15 cellular contexts compared by ENCODE assay signal in genomic region chr18:26134110-26134509, GRCh38. TPM values are rescaled to one million over a fixed set of nuclear protein-coding genes. Genes with fewer than 3 reads are reported as not detected.
DNase-seq lines count a peak whose midpoint lies in the region; ATAC-seq and TF ChIP-seq lines count a peak whose summit lies in the region.
"Had no signal": no experiment of that assay in that cellular context is flagged by ENCODE, and none has a peak within 500 bp of the region (broad histone marks: within the 10 kb centered on the region; RNA-seq: fewer than 3 reads in every experiment).

No MANE protein-coding gene starts in this region.

- H3K9me3 Mint-ChIP-seq in activated naive CD4-positive, alpha-beta T cell treated with anti-CD3 and anti-CD28 coated beads for 36 hours: no peaks in the 10 kb centered on the region
- H3K9me3 Mint-ChIP-seq in IgD-negative memory B cell: no peaks in the 10 kb centered on the region
- H3K9me3 Mint-ChIP-seq in stimulated activated naive B cell treated with anti-CD40 and anti-IgM and Interleukin-4, amounts not matched to agents 10 μg/mL and 1 μg/mL and 100 μg/mL, for 72 hours: no peaks in the 10 kb centered on the region

- no peaks in the 10 kb centered on the region for H3K27me3 Mint-ChIP-seq in activated naive CD4-positive, alpha-beta T cell treated with anti-CD3 and anti-CD28 coated beads for 36 hours (ENCODE audit: low read depth)
- no peaks in the 10 kb centered on the region for H3K27me3 Mint-ChIP-seq in IgD-negative memory B cell
- no peaks in the 10 kb centered on the region for H3K27me3 Mint-ChIP-seq in stimulated activated naive B cell treated with anti-CD40 and anti-IgM and Interleukin-4, amounts not matched to agents 10 μg/mL and 1 μg/mL and 100 μg/mL, for 72 hours

- peak overlapping the region; percentile 70 for H3K4me3 Mint-ChIP-seq in activated naive CD4-positive, alpha-beta T cell treated with anti-CD3 and anti-CD28 coated beads for 36 hours
- peak overlapping the region; percentile 81 to 93 (median 87) for H3K4me3 Mint-ChIP-seq in IgD-negative memory B cell
- H3K4me3 Mint-ChIP-seq in stimulated activated naive B cell treated with anti-CD40 and anti-IgM and Interleukin-4, amounts not matched to agents 10 μg/mL and 1 μg/mL and 100 μg/mL, for 72 hours: peak overlapping the region; percentile 60 to 73

- peak; percentile 11 for DNase-seq in activated naive CD4-positive, alpha-beta T cell treated with anti-CD3 and anti-CD28 coated beads for 36 hours
- DNase-seq in activated naive CD4-positive, alpha-beta T cell (lab: John Stamatoyannopoulos, UW): no peak
- DNase-seq in coronary artery (ENCODE audit: low spot score): no peak
- no peak for DNase-seq in stimulated activated naive B cell treated with anti-CD40 and anti-IgM and Interleukin-4, amounts not matched to agents 10 μg/mL and 1 μg/mL and 100 μg/mL, for 72 hours
- DNase-seq in NCI-H1092 treated with DMSO at 0.1 percent for 48 hours (lab: John Stamatoyannopoulos, UW): no peak
- DNase-seq: NCI-H1417 treated with DMSO at 0.1 percent for 48 hours, NCI-H526, sigmoid colon had no signal

- H3K36me3 Mint-ChIP-seq in activated naive CD4-positive, alpha-beta T cell treated with anti-CD3 and anti-CD28 coated beads for 36 hours (ENCODE audit: low read depth): no peaks in the 10 kb centered on the region
- no peaks in the 10 kb centered on the region for H3K36me3 Mint-ChIP-seq in IgD-negative memory B cell
- no peaks in the 10 kb centered on the region for H3K36me3 Mint-ChIP-seq in stimulated activated naive B cell treated with anti-CD40 and anti-IgM and Interleukin-4, amounts not matched to agents 10 μg/mL and 1 μg/mL and 100 μg/mL, for 72 hours

- ATAC-seq in stimulated activated naive B cell treated with anti-CD40 and anti-IgM and Interleukin-4, amounts not matched to agents 10 μg/mL and 1 μg/mL and 100 μg/mL, for 72 hours (replicated peaks): peak; percentile 10 to 36
- ATAC-seq in HG03439 (IDR thresholded peaks at IDR 0.05; ENCODE audit: unreplicated experiment): no peak
- ATAC-seq in GM19452 (IDR thresholded peaks at IDR 0.05; ENCODE audit: unreplicated experiment): no peak
- ATAC-seq: Right ventricle myocardium inferior had no signal

- no peak overlapping the region for H3K27ac ChIP-seq in coronary artery
- H3K27ac ChIP-seq: sigmoid colon had no signal

- intact Hi-C loops in activated naive CD4-positive, alpha-beta T cell treated with anti-CD3 and anti-CD28 coated beads for 36 hours (cut with micrococcal nuclease): loop anchor here (5.0 kb wide), 1 partner anchor 93 kb away; the partner anchor contains the start of gene TAF4B

- H3K4me3 ChIP-seq in coronary artery: peak overlapping the region; percentile 45
- H3K4me3 ChIP-seq: sigmoid colon had no signal

- H3K4me1 Mint-ChIP-seq in activated naive CD4-positive, alpha-beta T cell treated with anti-CD3 and anti-CD28 coated beads for 36 hours (ENCODE audit: low read depth): no peaks in the 10 kb centered on the region
- peaks cover 8 to 11% (median 8%) of the 10 kb centered on the region in 3 donors for H3K4me1 Mint-ChIP-seq in IgD-negative memory B cell
- peaks cover 2 to 5% of the 10 kb centered on the region in 2 donors for H3K4me1 Mint-ChIP-seq in stimulated activated naive B cell treated with anti-CD40 and anti-IgM and Interleukin-4, amounts not matched to agents 10 μg/mL and 1 μg/mL and 100 μg/mL, for 72 hours

- H3K27ac Mint-ChIP-seq in activated naive CD4-positive, alpha-beta T cell treated with anti-CD3 and anti-CD28 coated beads for 36 hours: peak overlapping the region; percentile 79
- peak overlapping the region in 2 of 3 donors; percentile 22 to 77 for H3K27ac Mint-ChIP-seq in IgD-negative memory B cell
- peak overlapping the region; percentile 20 for H3K27ac Mint-ChIP-seq in stimulated activated naive B cell treated with anti-CD40 and anti-IgM and Interleukin-4, amounts not matched to agents 10 μg/mL and 1 μg/mL and 100 μg/mL, for 72 hours

- TF ChIP-seq CTCF in coronary artery (IDR thresholded peaks at IDR 0.05): no peak

- CTCF ChIA-PET in activated naive CD4-positive, alpha-beta T cell treated with anti-CD3 and anti-CD28 coated beads for 36 hours (lab: Charles Lee): interaction anchor here (0.7 kb wide), 1 partner anchor 336 kb away, joined by 3 read pairs; no protein-coding TSS in a partner anchor

RNA-seq across cellular contexts. Expression of gene PSMA8, which starts 0.4 kb away (rescaled TPM):
- total RNA-seq in activated naive CD4-positive, alpha-beta T cell treated with anti-CD3 and anti-CD28 coated beads for 36 hours: 1 to 10 TPM; 2.1 TPM
- 4.1 TPM for polyA plus RNA-seq in IgD-negative memory B cell
- total RNA-seq: HT1080, myocyte, sigmoid colon had no signal
- polyA plus RNA-seq: AG04450 had no signal

RNA-seq across cellular contexts. Expression of gene SS18, which starts 43.7 kb away (rescaled TPM):
- 10 to 100 TPM; 42.2 to 42.9 TPM for total RNA-seq in activated naive CD4-positive, alpha-beta T cell treated with anti-CD3 and anti-CD28 coated beads for 36 hours
- 30.9 TPM for polyA plus RNA-seq in IgD-negative memory B cell

Comparison
In these comparisons a context has a peak if more than half of its experiments do, and no peak if none do; other contexts are left out.
1. H3K27ac Mint-ChIP-seq: peak in every context shown above with its lines; median percentile 79 in activated naive CD4-positive, alpha-beta T cell treated with anti-CD3 and anti-CD28 coated beads for 36 hours; 50 in IgD-negative memory B cell; 20 in stimulated activated naive B cell treated with anti-CD40 and anti-IgM and Interleukin-4, amounts not matched to agents 10 μg/mL and 1 μg/mL and 100 μg/mL, for 72 hours.
2. ATAC-seq: peak in stimulated activated naive B cell treated with anti-CD40 and anti-IgM and Interleukin-4, amounts not matched to agents 10 μg/mL and 1 μg/mL and 100 μg/mL, for 72 hours (2 of 2); none in HG03439 (single experiment) and GM19452 (single experiment).
3. Peak in every context shown above with its lines, with median percentiles within 50 percentile points of each other: H3K4me3 Mint-ChIP-seq.